9 cellular contexts compared by ENCODE assay signal in the genomic region with DNA sequence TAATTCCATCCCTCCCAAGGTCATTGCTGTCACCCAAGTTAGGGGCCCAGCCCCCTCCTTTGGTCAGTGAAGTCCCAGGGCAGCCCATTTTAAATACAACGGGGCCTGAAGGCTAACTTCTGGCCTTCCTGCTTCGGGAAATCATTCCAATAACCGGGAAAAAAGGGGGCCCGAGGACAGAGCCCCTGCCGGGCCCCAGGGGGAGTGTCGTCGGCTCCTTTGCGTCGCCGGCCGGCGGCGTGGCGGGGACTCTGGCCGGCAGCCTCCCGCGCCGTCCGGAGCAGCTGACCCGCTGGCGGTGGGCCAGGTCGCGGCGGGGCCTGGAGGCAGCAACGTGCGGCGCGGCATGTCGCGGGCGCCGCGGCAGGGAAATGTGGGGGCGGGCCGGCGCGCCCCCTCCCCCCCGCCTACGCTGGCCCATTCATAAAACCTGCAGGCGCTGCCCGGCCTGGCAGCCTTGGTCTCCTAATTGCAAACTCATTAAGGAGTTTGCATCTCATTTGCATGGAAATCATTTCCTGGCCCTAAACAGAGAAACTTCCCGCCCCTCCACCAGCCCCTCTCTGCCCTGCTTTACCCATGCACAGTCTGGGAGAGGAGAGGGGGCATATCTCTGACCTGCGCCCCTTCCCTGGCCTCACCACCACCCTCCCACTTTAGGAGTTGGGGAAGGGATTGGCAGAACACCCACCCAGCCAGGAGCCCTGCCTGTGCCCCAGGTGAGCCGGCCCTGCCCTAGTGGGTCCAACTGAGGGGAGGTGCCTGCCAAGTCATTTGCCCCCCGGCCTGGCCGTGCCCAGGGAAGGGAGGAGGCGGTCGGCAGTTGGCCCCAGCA. TPM values are rescaled to one million over a fixed set of nuclear protein-coding genes. Genes with fewer than 3 reads are reported as not detected.
DNase-seq lines count a peak whose midpoint lies in the region; ATAC-seq and TF ChIP-seq lines count a peak whose summit lies in the region.
"Had no signal": no experiment of that assay in that cellular context is flagged by ENCODE, and none has a peak within 500 bp of the region (broad histone marks: within the 10 kb centered on the region; RNA-seq: fewer than 3 reads in every experiment).

No MANE protein-coding gene starts in this region.

- H3K27ac ChIP-seq in CD8-positive, alpha-beta memory T cell (ENCODE audit: low read depth, low read length): peak overlapping the region; percentile 88
- H3K27ac ChIP-seq in Karpas-422 (ENCODE audit: low read length) (peak overlapping the region; percentile 57; the same call in 1 of the 2 replicates), neural progenitor cell (no peak overlapping the region)

- no peak overlapping the region for H3K4me3 Mint-ChIP-seq in CD8-positive, alpha-beta memory T cell
- H3K4me3 Mint-ChIP-seq in neural progenitor cell: peak overlapping the region; percentile 64

- H3K36me3 ChIP-seq in CD8-positive, alpha-beta memory T cell (ENCODE audit: insufficient read depth, low read length): no peaks in the 10 kb centered on the region
- H3K36me3 ChIP-seq in Karpas-422 (ENCODE audit: insufficient read depth, low read length) (no peaks in the 10 kb centered on the region), neural progenitor cell (no peaks in the 10 kb centered on the region)

- peaks cover 0 to 2% (median 0%) of the 10 kb centered on the region in 3 donors for H3K36me3 Mint-ChIP-seq in CD8-positive, alpha-beta memory T cell
- peaks cover 2% of the 10 kb centered on the region for H3K36me3 Mint-ChIP-seq in neural progenitor cell

- H3F3A ChIP-seq in neural progenitor cell (ENCODE audit: low read depth): peaks cover 59% of the 10 kb centered on the region

- H3K4me3 ChIP-seq in CD8-positive, alpha-beta memory T cell (ENCODE audit: low read length): no peak overlapping the region
- H3K4me3 ChIP-seq in Karpas-422 (ENCODE audit: low read length) (peak overlapping the region; percentile 70), fibroblast of pulmonary artery (replicated peaks; ENCODE audit: low read depth, low read length) (no peak overlapping the region), neural progenitor cell (peak overlapping the region; percentile 17)

- H3K27me3 Mint-ChIP-seq in CD8-positive, alpha-beta memory T cell: peaks cover 9 to 15% of the 10 kb centered on the region in 2 donors
- peaks cover 8% of the 10 kb centered on the region for H3K27me3 Mint-ChIP-seq in neural progenitor cell (ENCODE audit: insufficient read depth, low read depth)

- H2AFZ ChIP-seq in Karpas-422 (ENCODE audit: low read length): no peak overlapping the region
- H2AFZ ChIP-seq in neural progenitor cell (replicated peaks): no peak overlapping the region

- H3K4me2 ChIP-seq in Karpas-422 (ENCODE audit: low read depth, low read length, poor library complexity, severe bottlenecking) (peak overlapping the region; percentile 68), neural progenitor cell (peak overlapping the region; percentile 70)

- H3K27ac Mint-ChIP-seq in CD8-positive, alpha-beta memory T cell: no peak overlapping the region
- H3K27ac Mint-ChIP-seq in neural progenitor cell: no peak overlapping the region

- no peaks in the 10 kb centered on the region for H3K9me3 ChIP-seq in CD8-positive, alpha-beta memory T cell (ENCODE audit: low read length)
- H3K9me3 ChIP-seq in Karpas-422 (ENCODE audit: low read length) (no peaks in the 10 kb centered on the region), neural progenitor cell (ENCODE audit: low read depth) (no peaks in the 10 kb centered on the region)
- H3K9me3 ChIP-seq: Caco-2 had no signal

- CTCF ChIA-PET in CD8-positive, alpha-beta memory T cell (lab: Charles Lee): interaction anchor here (1.9 to 4.9 kb wide), 4 partner anchors 302 to 409 kb away, joined by 5 to 65 read pairs (median 18); partner anchors contain the start of gene VEGFA

- no peak for DNase-seq in CD8-positive, alpha-beta memory T cell
- DNase-seq in Karpas-422 (peak; percentile 74), fibroblast of pulmonary artery (ENCODE audit: low read depth) (peak; percentile 18), neural progenitor cell (ENCODE audit: low spot score) (peak; percentile 73), GF-D8 (lab: John Stamatoyannopoulos, UW) (no peak)
- DNase-seq in activated CD4-positive, alpha-beta T cell treated with anti-CD3 and anti-CD28 coated beads, Interleukin-2, amount 50 U/mL, for 1 hour: no peak
- DNase-seq: Caco-2 had no signal

- H4K20me1 ChIP-seq in Karpas-422 (ENCODE audit: insufficient read depth, low read depth, low read length) (no peaks in the 10 kb centered on the region), neural progenitor cell (ENCODE audit: low read depth) (no peaks in the 10 kb centered on the region)

- no peaks in the 10 kb centered on the region for H3K27me3 ChIP-seq in CD8-positive, alpha-beta memory T cell (ENCODE audit: insufficient read depth, low read length, poor library complexity, severe bottlenecking)
- H3K27me3 ChIP-seq in Karpas-422 (ENCODE audit: low read length) (no peaks in the 10 kb centered on the region), neural progenitor cell (peaks cover 21% of the 10 kb centered on the region)

- no peaks in the 10 kb centered on the region for H3K9me2 ChIP-seq in Karpas-422 (replicated peaks; ENCODE audit: insufficient read depth, low read length)

- H3K79me2 ChIP-seq in Karpas-422 (ENCODE audit: low read length) (no peaks in the 10 kb centered on the region), neural progenitor cell (ENCODE audit: low read depth) (no peaks in the 10 kb centered on the region)

- peaks cover 17% of the 10 kb centered on the region for H3K4me1 ChIP-seq in CD8-positive, alpha-beta memory T cell (ENCODE audit: insufficient read depth, low read length)
- H3K4me1 ChIP-seq in Karpas-422 (ENCODE audit: low read length): peaks cover 49% of the 10 kb centered on the region
- H3K4me1 ChIP-seq in neural progenitor cell: peaks cover 60% of the 10 kb centered on the region

- H3K9ac ChIP-seq in Karpas-422 (ENCODE audit: low read length) (peak overlapping the region; percentile 68), neural progenitor cell (no peak overlapping the region)

- H3K9me3 Mint-ChIP-seq in CD8-positive, alpha-beta memory T cell: no peaks in the 10 kb centered on the region
- no peaks in the 10 kb centered on the region for H3K9me3 Mint-ChIP-seq in neural progenitor cell

- ATAC-seq in GM18868 (IDR thresholded peaks at IDR 0.05; ENCODE audit: unreplicated experiment): no peak
- ATAC-seq in GM21825 (IDR thresholded peaks at IDR 0.05; ENCODE audit: unreplicated experiment): no peak

- no peak for TF ChIP-seq CTCF in fibroblast of pulmonary artery (IDR thresholded peaks at IDR 0.05; ENCODE audit: low read length, missing control alignments)
- peak; percentile 14 for TF ChIP-seq CTCF in neural progenitor cell (IDR thresholded peaks at IDR 0.05)

- POLR2A ChIA-PET in CD8-positive, alpha-beta memory T cell (lab: Charles Lee): no interaction called here

- H3K4me1 Mint-ChIP-seq in CD8-positive, alpha-beta memory T cell: peaks cover 17 to 22% (median 18%) of the 10 kb centered on the region in 3 donors
- peaks cover 61% of the 10 kb centered on the region for H3K4me1 Mint-ChIP-seq in neural progenitor cell

RNA-seq across cellular contexts. Expression of gene MRPL14, which starts 50.7 kb away (rescaled TPM):
- total RNA-seq in CD8-positive, alpha-beta memory T cell: 10 to 100 TPM; 48.5 to 48.7 TPM
- 108 TPM for polyA plus RNA-seq in CD8-positive, alpha-beta memory T cell
- 80.1 and 82.9 TPM in 2 replicates for total RNA-seq in Karpas-422 (2014; rRNA removed; shearing (Covaris generic); ENCODE audit: low replicate concordance)
- 40.4 and 53.5 TPM in 2 replicates for total RNA-seq in neural progenitor cell (ENCODE audit: low replicate concordance)

RNA-seq across cellular contexts. Expression of gene TMEM63B, which starts 50.8 kb away (rescaled TPM):
- 10 to 100 TPM; 18.4 to 20.3 TPM for total RNA-seq in CD8-positive, alpha-beta memory T cell
- 1.9 TPM for polyA plus RNA-seq in CD8-positive, alpha-beta memory T cell
- total RNA-seq in Karpas-422 (2014; rRNA removed; shearing (Covaris generic); ENCODE audit: low replicate concordance): 4.5 and 9.1 TPM in 2 replicates
- 25.4 and 30.8 TPM in 2 replicates for total RNA-seq in neural progenitor cell (ENCODE audit: low replicate concordance)

Comparison
In these comparisons a context has a peak if more than half of its experiments do, and no peak if none do; other contexts are left out.
1. DNase-seq: peak in Karpas-422 (single experiment), fibroblast of pulmonary artery (single experiment) and neural progenitor cell (single experiment); none in CD8-positive, alpha-beta memory T cell (0 of 5), GF-D8 (single experiment) and activated CD4-positive, alpha-beta T cell treated with anti-CD3 and anti-CD28 coated beads, Interleukin-2, amount 50 U/mL, for 1 hour (single experiment).
2. H3K4me3 ChIP-seq: peak in Karpas-422 (single experiment) and neural progenitor cell (single experiment); none in CD8-positive, alpha-beta memory T cell (single experiment) and fibroblast of pulmonary artery (single experiment).